In genomic region chr17:17235212-17236174, GRCh38 we compare ENCODE assay signal across 8 cellular contexts. TPM values are rescaled to one million over a fixed set of nuclear protein-coding genes. Genes with fewer than 3 reads are reported as not detected.
DNase-seq lines count a peak whose midpoint lies in the region; ATAC-seq, FAIRE-seq and TF ChIP-seq lines count a peak whose summit lies in the region.

No MANE protein-coding gene starts in this region.

- H3K79me2 ChIP-seq in keratinocyte (ENCODE audit: control insufficient read depth, insufficient read depth, low read length): peaks cover 40% of the 10 kb centered on the region

- peak overlapping the region; percentile 77 for H3K4me2 ChIP-seq in keratinocyte (ENCODE audit: control insufficient read depth, extremely low read depth, insufficient read depth, low read depth, low read length)

- H3K4me1 ChIP-seq in adipocyte (ENCODE audit: control insufficient read depth, insufficient read depth, low read length): peaks cover 17% of the 10 kb centered on the region
- H3K4me1 ChIP-seq in keratinocyte (ENCODE audit: control insufficient read depth, extremely low read depth, insufficient read depth, low read length): peaks cover 15% of the 10 kb centered on the region

- FAIRE-seq in keratinocyte (lab: Jason Lieb, UNC): no peak

- H3K4me3 ChIP-seq in adipocyte (ENCODE audit: low read length): peak overlapping the region; percentile 98
- peak overlapping the region; percentile 76 to 97 (median 92) for H3K4me3 ChIP-seq in keratinocyte (ENCODE audit: control insufficient read depth in 2 of 3, extremely low read depth in 1 of 3, insufficient read depth in 2 of 3, low read depth in 1 of 3, low read length in 3 of 3)

- H2AFZ ChIP-seq in keratinocyte (ENCODE audit: control insufficient read depth, low read length): no peak overlapping the region

- dilution Hi-C loops in keratinocyte (cut with MboI; ENCODE audit: extremely low pct_ligation_motif_present, low sequenced_read_pairs): no loop called here

- no peak for ATAC-seq in stimulated activated naive CD8-positive, alpha-beta T cell treated with anti-CD3 and anti-CD28 coated beads, Interleukin-15, Interleukin-2, amounts not matched to agents 100 U/mL and 50 U/mL, for 24 hours
- no peak for ATAC-seq in HG03097 (IDR thresholded peaks at IDR 0.05; ENCODE audit: low FRiP score, unreplicated experiment)
- no peak for ATAC-seq in omental fat pad (ENCODE audit: low FRiP score)

- peaks cover 4% of the 10 kb centered on the region for H4K20me1 ChIP-seq in keratinocyte (ENCODE audit: control insufficient read depth, extremely low read depth, insufficient read depth, low read length)

- no peaks in the 10 kb centered on the region for H3K9me1 ChIP-seq in keratinocyte (ENCODE audit: control insufficient read depth, extremely low read depth, insufficient read depth, low read length)

- H3K9me3 ChIP-seq in adipocyte (ENCODE audit: control insufficient read depth, low read length) (no peaks in the 10 kb centered on the region), keratinocyte (ENCODE audit: control insufficient read depth, low read depth, low read length) (no peaks in the 10 kb centered on the region)

- H3K9ac ChIP-seq in adipocyte (ENCODE audit: low read length) (peak overlapping the region; percentile 100), keratinocyte (ENCODE audit: control insufficient read depth, extremely low read depth, insufficient read depth, low read length) (peak overlapping the region; percentile 100)

- H3K27me3 ChIP-seq in adipocyte (replicated peaks; ENCODE audit: control insufficient read depth, insufficient read depth, low read length) (no peaks in the 10 kb centered on the region), keratinocyte (ENCODE audit: control insufficient read depth, extremely low read depth, insufficient read depth, low read length) (no peaks in the 10 kb centered on the region)

- peak overlapping the region; percentile 99 for H3K27ac ChIP-seq in keratinocyte (ENCODE audit: control insufficient read depth, insufficient read depth, low read length)

- H3K36me3 ChIP-seq in adipocyte (ENCODE audit: control insufficient read depth, insufficient read depth, low read length, severe bottlenecking) (peaks cover 24% of the 10 kb centered on the region), keratinocyte (ENCODE audit: control insufficient read depth in 2 of 2, extremely low read depth in 1 of 2, insufficient read depth in 2 of 2, low read length in 2 of 2) (peaks cover 0 to 16% of the 10 kb centered on the region in 2 experiments)

- DNase-seq in Ammon's horn (ENCODE audit: low spot score) (peak; percentile 41), HS-5 (ENCODE audit: low read depth) (peak; percentile 42), adipocyte (ENCODE audit: low read depth) (peak; percentile 24), keratinocyte (ENCODE audit: low read depth, low spot score) (no peak), NCI-H748 treated with DMSO at 0.1 percent for 48 hours (lab: John Stamatoyannopoulos, UW) (no peak), omental fat pad (ENCODE audit: low spot score) (no peak)
- peak; percentile 23 for DNase-seq in stimulated activated naive CD8-positive, alpha-beta T cell treated with anti-CD3 and anti-CD28 coated beads, Interleukin-15, Interleukin-2, amounts not matched to agents 100 U/mL and 50 U/mL, for 24 hours

- TF ChIP-seq CTCF in keratinocyte (optimal IDR thresholded peaks at IDR 0.05 in 1 of 3, IDR thresholded peaks at IDR 0.05 in 1 of 3, conservative IDR thresholded peaks at IDR 0.05 in 1 of 3; ENCODE audit: extremely low read depth in 1 of 3, insufficient read depth in 2 of 3, low read length in 3 of 3) (no peak), omental fat pad (IDR thresholded peaks at IDR 0.05) (no peak)

RNA-seq across cellular contexts. Expression of gene FLCN, which starts 1.5 kb away (rescaled TPM):
- 12.3 to 19.6 TPM (median 12.5 TPM) in 3 replicates for polyA plus RNA-seq in keratinocyte
- 21.6 TPM for polyA plus RNA-seq in keratinocyte (2011; ENCODE audit: low read depth)
- 7.5 and 8.1 TPM in 2 replicates for polyA plus RNA-seq in keratinocyte (2011; cell fraction: cytosol; rRNA removed)
- polyA plus RNA-seq in keratinocyte (2011; cell fraction: nucleus; rRNA removed): 38.6 and 40.9 TPM in 2 replicates
- 18.7 and 31.7 TPM in 2 replicates for polyA plus RNA-seq in keratinocyte (2012; ENCODE audit: low replicate concordance)
- 28.9 to 44.4 TPM (median 40.8 TPM) in 3 replicates for polyA minus RNA-seq in keratinocyte
- polyA minus RNA-seq in keratinocyte (2011; cell fraction: cytosol; rRNA and poly(A)+ RNA removed): 26.7 TPM
- polyA minus RNA-seq in keratinocyte (2011; cell fraction: nucleus; rRNA and poly(A)+ RNA removed): 36.8 and 46.0 TPM in 2 replicates
- total RNA-seq in omental fat pad: 10 to 100 TPM; 40.8 to 75.7 (median 56.0) TPM

RNA-seq across cellular contexts. Expression of gene PLD6, which starts 29.4 kb away (rescaled TPM):
- polyA plus RNA-seq in keratinocyte: 0.99 to 1.6 TPM (median 1.2 TPM) in 3 replicates
- 0.27 TPM for polyA plus RNA-seq in keratinocyte (2011; ENCODE audit: low read depth)
- polyA plus RNA-seq in keratinocyte (2011; cell fraction: cytosol; rRNA removed): 0.98 and 1.1 TPM in 2 replicates
- polyA plus RNA-seq in keratinocyte (2011; cell fraction: nucleus; rRNA removed): 1.5 and 1.7 TPM in 2 replicates
- 1.2 and 2.7 TPM in 2 replicates for polyA plus RNA-seq in keratinocyte (2012; ENCODE audit: low replicate concordance)
- 0.59 to 1.6 TPM (median 0.82 TPM) in 3 replicates for polyA minus RNA-seq in keratinocyte
- polyA minus RNA-seq in keratinocyte (2011; cell fraction: cytosol; rRNA and poly(A)+ RNA removed): 0.77 TPM
- 0.70 and 0.74 TPM in 2 replicates for polyA minus RNA-seq in keratinocyte (2011; cell fraction: nucleus; rRNA and poly(A)+ RNA removed)
- 10 to 100 TPM in 1 of 4 donors, 1 to 10 TPM in 3; 1.9 to 14.1 (median 6.5) TPM for total RNA-seq in omental fat pad

RNA-seq across cellular contexts. Expression of gene COPS3, which starts 45.6 kb away (rescaled TPM):
- polyA plus RNA-seq in keratinocyte: 52.4 to 89.7 TPM (median 71.3 TPM) in 3 replicates
- 75.7 TPM for polyA plus RNA-seq in keratinocyte (2011; ENCODE audit: low read depth)
- 49.5 and 92.4 TPM in 2 replicates for polyA plus RNA-seq in keratinocyte (2011; cell fraction: cytosol; rRNA removed)
- 45.0 and 50.4 TPM in 2 replicates for polyA plus RNA-seq in keratinocyte (2011; cell fraction: nucleus; rRNA removed)
- polyA plus RNA-seq in keratinocyte (2012; ENCODE audit: low replicate concordance): 44.6 and 58.6 TPM in 2 replicates
- polyA minus RNA-seq in keratinocyte: 28.2 to 66.4 TPM (median 47.5 TPM) in 3 replicates
- 52.4 TPM for polyA minus RNA-seq in keratinocyte (2011; cell fraction: cytosol; rRNA and poly(A)+ RNA removed)
- 14.0 and 24.0 TPM in 2 replicates for polyA minus RNA-seq in keratinocyte (2011; cell fraction: nucleus; rRNA and poly(A)+ RNA removed)
- 10 to 100 TPM; 39.9 to 68.9 (median 49.5) TPM for total RNA-seq in omental fat pad

Comparison
In these comparisons a context has a peak if more than half of its experiments do, and no peak if none do; other contexts are left out.
1. DNase-seq: peak in Ammon's horn (single experiment), HS-5 (single experiment), adipocyte (single experiment) and stimulated activated naive CD8-positive, alpha-beta T cell treated with anti-CD3 and anti-CD28 coated beads, Interleukin-15, Interleukin-2, amounts not matched to agents 100 U/mL and 50 U/mL, for 24 hours (single experiment); none in keratinocyte (single experiment), NCI-H748 treated with DMSO at 0.1 percent for 48 hours (single experiment) and omental fat pad (single experiment).